ENCODE assay signal across 8 cellular contexts in genomic region chr4:49120037-49120779, GRCh38.
DNase-seq lines count a peak whose midpoint lies in the region; ATAC-seq and TF ChIP-seq lines count a peak whose summit lies in the region.
"Not testable (repeated sequence)": the region's sequence is repeated elsewhere in the genome, so short reads cannot be mapped to it uniquely, and the experiment has no call there.

No MANE protein-coding gene starts in this region.

- peak; percentile 20 for ATAC-seq in mucosa of descending colon

- peaks cover 56% of the 10 kb centered on the region for H3K9me3 Mint-ChIP-seq in HFFc6

- not testable (repeated sequence) for H3K27me3 Mint-ChIP-seq in HFFc6 (ENCODE audit: insufficient read depth)

- not testable (repeated sequence) for H3K4me1 Mint-ChIP-seq in HFFc6 (ENCODE audit: low read depth)

- TF ChIP-seq CTCF in HFFc6 (IDR thresholded peaks at IDR 0.05); fibroblast of the aortic adventitia (IDR thresholded peaks at IDR 0.05; ENCODE audit: insufficient read depth, low read length); mucosa of descending colon (IDR thresholded peaks at IDR 0.05): not testable (repeated sequence)

- not testable (repeated sequence) for H3K4me3 ChIP-seq in fibroblast of the aortic adventitia (ENCODE audit: low read depth, low read length); mucosa of descending colon

- not testable (repeated sequence) for H3K27ac Mint-ChIP-seq in HFFc6

- H3K36me3 ChIP-seq in mucosa of descending colon (ENCODE audit: low read depth), result not testable (repeated sequence)

- H3K9me3 ChIP-seq in mucosa of descending colon, result peaks cover 52% of the 10 kb centered on the region

- DNase-seq in CD1c-positive myeloid dendritic cell (ENCODE audit: extremely low spot score) (peak; percentile 31), HFFc6 (peak; percentile 45), M059J (ENCODE audit: low read depth) (peak; percentile 22), astrocyte of the hippocampus (ENCODE audit: low read depth, low spot score) (peak; percentile 21), fibroblast of the aortic adventitia (ENCODE audit: low read depth) (peak; percentile 44), iris pigment epithelial cell (ENCODE audit: low read depth) (peak; percentile 31), superior temporal gyrus (ENCODE audit: extremely low spot score) (peak; percentile 15)
- not testable (repeated sequence) for DNase-seq in mucosa of descending colon

- H3K4me3 Mint-ChIP-seq in HFFc6, result not testable (repeated sequence)

- intact Hi-C loops in mucosa of descending colon (cut with DNase I, micrococcal nuclease), result not testable (repeated sequence)

- H3K36me3 Mint-ChIP-seq in HFFc6 (ENCODE audit: low read depth), result peaks cover 33% of the 10 kb centered on the region

- not testable (repeated sequence) for H3K4me1 ChIP-seq in mucosa of descending colon (ENCODE audit: low read depth)
